Comparison of ENCODE assay signal across 8 cellular contexts in genomic region chr2:234950730-234951385, GRCh38. TPM values are rescaled to one million over a fixed set of nuclear protein-coding genes. Genes with fewer than 3 reads are reported as not detected.
DNase-seq lines count a peak whose midpoint lies in the region; ATAC-seq and TF ChIP-seq lines count a peak whose summit lies in the region.

No MANE protein-coding gene starts in this region.

- no peaks in the 10 kb centered on the region for H3K9me2 ChIP-seq in GM23248 (ENCODE audit: insufficient read depth)
- no peaks in the 10 kb centered on the region for H3K9me2 ChIP-seq in hepatocyte (replicated peaks; ENCODE audit: insufficient read depth)

- H2AFZ ChIP-seq in GM23248 (peak overlapping the region; percentile 64), hepatocyte (peak overlapping the region; percentile 86)

- ATAC-seq in activated naive CD8-positive, alpha-beta T cell treated with anti-CD3 and anti-CD28 coated beads, Interleukin-2, amount 10 ng/mL, durations not matched to agents 7 days and 5 days (ENCODE audit: low read depth): no peak
- ATAC-seq in GM21529 (IDR thresholded peaks at IDR 0.05; ENCODE audit: unreplicated experiment): no peak
- no peak for ATAC-seq in HG03139 (IDR thresholded peaks at IDR 0.05; ENCODE audit: unreplicated experiment)

- peaks cover 4% of the 10 kb centered on the region for H3K4me1 Mint-ChIP-seq in activated naive CD8-positive, alpha-beta T cell treated with anti-CD3 and anti-CD28 coated beads, Interleukin-2, amount 10 ng/mL, durations not matched to agents 7 days and 5 days

- no peaks in the 10 kb centered on the region for H3K36me3 Mint-ChIP-seq in activated naive CD8-positive, alpha-beta T cell treated with anti-CD3 and anti-CD28 coated beads, Interleukin-2, amount 10 ng/mL, durations not matched to agents 7 days and 5 days

- peaks cover 61% of the 10 kb centered on the region for H3K27me3 Mint-ChIP-seq in activated naive CD8-positive, alpha-beta T cell treated with anti-CD3 and anti-CD28 coated beads, Interleukin-2, amount 10 ng/mL, durations not matched to agents 7 days and 5 days

- H3K79me2 ChIP-seq in GM23248 (ENCODE audit: insufficient read depth) (peaks cover 43% of the 10 kb centered on the region), hepatocyte (peaks cover 36% of the 10 kb centered on the region)

- no peaks in the 10 kb centered on the region for H3K27me3 ChIP-seq in GM23248 (replicated peaks; ENCODE audit: insufficient read depth)
- H3K27me3 ChIP-seq in hepatocyte: no peaks in the 10 kb centered on the region

- TF ChIP-seq CTCF in hepatocyte (IDR thresholded peaks at IDR 0.05; ENCODE audit: poor library complexity) (no peak), retinal pigment epithelial cell (conservative IDR thresholded peaks at IDR 0.05; ENCODE audit: low read depth, low read length) (peak; percentile 17)

- peak overlapping the region; percentile 66 for H3K4me3 Mint-ChIP-seq in activated naive CD8-positive, alpha-beta T cell treated with anti-CD3 and anti-CD28 coated beads, Interleukin-2, amount 10 ng/mL, durations not matched to agents 7 days and 5 days

- H3K9ac ChIP-seq in GM23248: peak overlapping the region; percentile 99

- H3K9me3 ChIP-seq in GM23248 (ENCODE audit: low read depth) (no peaks in the 10 kb centered on the region), hepatocyte (ENCODE audit: low read depth) (no peaks in the 10 kb centered on the region)

- H3K27ac Mint-ChIP-seq in activated naive CD8-positive, alpha-beta T cell treated with anti-CD3 and anti-CD28 coated beads, Interleukin-2, amount 10 ng/mL, durations not matched to agents 7 days and 5 days: no peak overlapping the region

- POLR2A ChIA-PET in activated naive CD8-positive, alpha-beta T cell treated with anti-CD3 and anti-CD28 coated beads, Interleukin-2, amount 10 ng/mL, durations not matched to agents 7 days and 5 days (lab: Charles Lee): no interaction called here

- DNase-seq in GM23248 (peak; percentile 82), hepatocyte (ENCODE audit: low spot score) (no peak), retinal pigment epithelial cell (ENCODE audit: low read depth) (no peak), HPDE6-E6E7 (ENCODE audit: extremely low spot score) (no peak)
- DNase-seq in activated naive CD8-positive, alpha-beta T cell treated with anti-CD3 and anti-CD28 coated beads, Interleukin-2, amount 10 ng/mL, durations not matched to agents 7 days and 5 days: no peak
- DNase-seq in stimulated activated CD4-positive, alpha-beta T cell treated with anti-CD3 and anti-CD28 coated beads, Interleukin-4, amount 100 ng/mL, for 4 hours: no peak

- H4K20me1 ChIP-seq in GM23248 (ENCODE audit: insufficient read depth) (no peaks in the 10 kb centered on the region; the same call in 1 of the 2 replicates), hepatocyte (ENCODE audit: insufficient read depth, poor library complexity, severe bottlenecking) (peaks cover 3% of the 10 kb centered on the region)

- H3K36me3 ChIP-seq in GM23248 (ENCODE audit: low read depth) (no peaks in the 10 kb centered on the region), hepatocyte (replicated peaks; ENCODE audit: insufficient read depth, low read depth) (no peaks in the 10 kb centered on the region)

- H3K4me2 ChIP-seq in GM23248 (ENCODE audit: unreplicated experiment) (peak overlapping the region; percentile 96), hepatocyte (peak overlapping the region; percentile 99)

- H3K4me1 ChIP-seq in GM23248 (ENCODE audit: insufficient read depth): peaks cover 43% of the 10 kb centered on the region
- peaks cover 38% of the 10 kb centered on the region for H3K4me1 ChIP-seq in hepatocyte (ENCODE audit: insufficient read depth)

- WGBS in GM23248 (ENCODE audit: low coverage in 1 of 2, low lambda C conversion rate in 2 of 2, missing lambda C conversion rate in 2 of 2), 2 experiments: 21 to 23% methylated on average over 35 of the region's 35 CpGs
- WGBS in hepatocyte (ENCODE audit: low lambda C conversion rate, missing lambda C conversion rate): 30% methylated on average over 35 of the region's 35 CpGs

- H3K4me3 ChIP-seq in GM23248 (peak overlapping the region; percentile 86), hepatocyte (peak overlapping the region; percentile 91), retinal pigment epithelial cell (ENCODE audit: low read length) (peak overlapping the region; percentile 64)

- in situ Hi-C loops in GM23248 (cut with MboI): loop anchor here (25.0 kb wide), 1 partner anchor 389 kb away; no protein-coding TSS in a partner anchor

- H3K9me3 Mint-ChIP-seq in activated naive CD8-positive, alpha-beta T cell treated with anti-CD3 and anti-CD28 coated beads, Interleukin-2, amount 10 ng/mL, durations not matched to agents 7 days and 5 days: no peaks in the 10 kb centered on the region

- peaks cover 40% of the 10 kb centered on the region for H3F3A ChIP-seq in GM23248 (ENCODE audit: insufficient read depth)

- H3K27ac ChIP-seq in GM23248 (peak overlapping the region; percentile 96), hepatocyte (peak overlapping the region; percentile 94)

RNA-seq across cellular contexts. Expression of gene SH3BP4, which starts 1.0 kb away (rescaled TPM):
- 96.0 and 100 TPM in 2 replicates for total RNA-seq in GM23248 (2014; rRNA removed; shearing (Covaris generic))
- polyA plus RNA-seq in GM23248 (2016; fragmentation: Nextera tagmentation; extraction: Ambion mirVana) (59.3 and 59.5 TPM in 2 replicates), hepatocyte (20.3 and 23.3 TPM in 2 replicates)
- under 1 TPM in 1 of 2 experiments, not detected in 1; 0.17 TPM for total RNA-seq in activated naive CD8-positive, alpha-beta T cell treated with anti-CD3 and anti-CD28 coated beads, Interleukin-2, amount 10 ng/mL, durations not matched to agents 7 days and 5 days
- total RNA-seq in hepatocyte: 32.0 and 35.9 TPM in 2 replicates

Comparison
In these comparisons a context has a peak if more than half of its experiments do, and no peak if none do; other contexts are left out.
1. RNA of gene SH3BP4, which starts 1.0 kb away (total RNA-seq): 96.0 to 100 TPM in GM23248 and 32.0 to 35.9 TPM in hepatocyte; 0.17 TPM in activated naive CD8-positive, alpha-beta T cell treated with anti-CD3 and anti-CD28 coated beads, Interleukin-2, amount 10 ng/mL, durations not matched to agents 7 days and 5 days; every median in the first group is over 10 times any median in the second.
2. Peak in every context shown above with its lines, with median percentiles within 50 percentile points of each other: H3K4me3 ChIP-seq.